8 cellular contexts compared by ENCODE assay signal in the genomic region with DNA sequence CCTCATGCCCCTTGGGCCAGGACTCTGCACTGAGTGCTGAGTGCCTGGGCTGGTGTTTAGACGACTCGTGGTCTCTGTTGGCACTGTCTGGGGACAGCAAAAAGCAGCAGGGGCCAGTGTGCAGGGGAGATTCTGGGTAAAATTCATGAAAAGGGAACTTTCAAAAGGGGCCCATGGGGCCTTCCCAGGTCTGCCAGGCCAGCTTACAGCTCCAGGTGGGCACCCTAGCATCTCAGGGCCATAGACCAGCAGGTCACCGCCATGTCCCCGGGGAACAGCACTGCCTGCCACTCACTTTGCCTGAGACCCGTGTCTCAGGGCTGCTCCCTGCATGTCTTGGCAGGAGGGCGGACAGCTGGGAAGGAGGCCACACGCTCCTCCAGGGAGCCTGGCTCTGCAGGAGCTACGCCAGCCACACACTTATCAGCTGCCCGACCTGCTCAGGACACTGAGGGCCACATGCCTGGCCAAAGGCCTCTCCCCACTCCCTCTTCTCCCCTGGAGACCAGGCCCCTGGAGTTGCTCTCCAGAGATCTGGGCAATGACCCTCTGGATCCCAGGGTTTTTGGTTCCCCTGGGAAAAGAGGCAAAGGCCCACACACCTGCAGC. TPM values are rescaled to one million over a fixed set of nuclear protein-coding genes. Genes with fewer than 3 reads are reported as not detected.
DNase-seq lines count a peak whose midpoint lies in the region; ATAC-seq, FAIRE-seq and TF ChIP-seq lines count a peak whose summit lies in the region.

No MANE protein-coding gene starts in this region.

- TF ChIP-seq POLR2A in testis (IDR thresholded peaks at IDR 0.05), result no peak

- H3K4me3 ChIP-seq in kidney (ENCODE audit: low read length in 2 of 2) (peak overlapping the region; percentile 9 to 27), testis (no peak overlapping the region)

- POLR2A ChIA-PET in activated CD4-positive, alpha-beta T cell treated with anti-CD3 and anti-CD28 coated beads for 36 hours (lab: Charles Lee), result interaction anchor here (0.6 to 1.2 kb wide), 4 partner anchors 13 to 433 kb away, joined by 3 to 6 read pairs (median 4); partner anchors contain the start of gene DCXR
- POLR2A ChIA-PET in activated CD8-positive, alpha-beta T cell treated with anti-CD3 and anti-CD28 coated beads, Interleukin-2, amount 10 ng/mL, durations not matched to agents 7 days and 5 days (lab: Charles Lee), result interaction anchor here (0.9 to 1.3 kb wide), 4 partner anchors 8 to 94 kb away, joined by 3 to 7 read pairs (median 5); partner anchors contain the start of gene FASN

- ATAC-seq in activated CD4-positive, alpha-beta T cell treated with anti-CD3 and anti-CD28 coated beads for 36 hours, result no peak
- no peak for ATAC-seq in activated CD8-positive, alpha-beta T cell treated with anti-CD3 and anti-CD28 coated beads, Interleukin-2, amount 10 ng/mL, durations not matched to agents 7 days and 5 days

- no peak for DNase-seq in activated CD4-positive, alpha-beta T cell treated with anti-CD3 and anti-CD28 coated beads for 36 hours
- DNase-seq in activated CD4-positive, alpha-beta T cell treated with anti-CD3 and anti-CD28 coated beads, Interleukin-2, amount 50 U/mL, for 1 hour, result no peak
- no peak for DNase-seq in activated CD8-positive, alpha-beta T cell treated with anti-CD3 and anti-CD28 coated beads, Interleukin-2, amount 10 ng/mL, durations not matched to agents 7 days and 5 days
- DNase-seq in kidney, result no peak
- DNase-seq in testis, result peak; percentile 52
- DNase-seq in kidney tubule cell (ENCODE audit: low spot score), result no peak
- DNase-seq in HPDE6-E6E7 (ENCODE audit: extremely low spot score), result no peak
- DNase-seq in stimulated activated CD4-positive, alpha-beta T cell treated with anti-CD3 and anti-CD28 coated beads, Interleukin-15, amount 100 ng/mL, for 24 hours, result no peak

- 51 to 62% methylated on average over 5 to 9 of the region's 9 CpGs for WGBS in testis, 2 donors

- peaks cover 7% of the 10 kb centered on the region for H3K36me3 Mint-ChIP-seq in activated CD4-positive, alpha-beta T cell treated with anti-CD3 and anti-CD28 coated beads for 36 hours (ENCODE audit: low read depth)
- no peaks in the 10 kb centered on the region for H3K36me3 Mint-ChIP-seq in activated CD8-positive, alpha-beta T cell treated with anti-CD3 and anti-CD28 coated beads, Interleukin-2, amount 10 ng/mL, durations not matched to agents 7 days and 5 days (ENCODE audit: low read depth)

- H3K27ac Mint-ChIP-seq in activated CD4-positive, alpha-beta T cell treated with anti-CD3 and anti-CD28 coated beads for 36 hours, result peak overlapping the region; percentile 96
- H3K27ac Mint-ChIP-seq in activated CD8-positive, alpha-beta T cell treated with anti-CD3 and anti-CD28 coated beads, Interleukin-2, amount 10 ng/mL, durations not matched to agents 7 days and 5 days, result peak overlapping the region; percentile 96

- CTCF ChIA-PET in activated CD4-positive, alpha-beta T cell treated with anti-CD3 and anti-CD28 coated beads for 36 hours (lab: Charles Lee), result interaction anchor here (0.7 to 2.1 kb wide), 5 partner anchors 20 to 255 kb away, joined by 3 to 8 read pairs (median 3); no protein-coding TSS in a partner anchor
- CTCF ChIA-PET in activated CD8-positive, alpha-beta T cell treated with anti-CD3 and anti-CD28 coated beads, Interleukin-2, amount 10 ng/mL, durations not matched to agents 7 days and 5 days (lab: Charles Lee), result interaction anchor here (0.7 to 2.8 kb wide), 14 partner anchors 8 to 91 kb away, joined by 3 to 19 read pairs (median 5); partner anchors contain the start of genes DCXR and FASN

- TF ChIP-seq CTCF in kidney (IDR thresholded peaks at IDR 0.05; ENCODE audit: borderline replicate concordance, extremely low read depth, insufficient read depth), result no peak
- no peak for TF ChIP-seq CTCF in testis (IDR thresholded peaks at IDR 0.05)

- no peak for FAIRE-seq in kidney (lab: Jason Lieb, UNC)

- H3K9me3 ChIP-seq in kidney (ENCODE audit: control insufficient read depth in 1 of 2, low read length in 2 of 2) (no peaks in the 10 kb centered on the region), testis (no peaks in the 10 kb centered on the region)

- H3K9ac ChIP-seq in kidney (ENCODE audit: low read length in 2 of 2), result peak overlapping the region in 1 of 2 donors; percentile 51

- no peaks in the 10 kb centered on the region for H3K27me3 Mint-ChIP-seq in activated CD4-positive, alpha-beta T cell treated with anti-CD3 and anti-CD28 coated beads for 36 hours
- no peaks in the 10 kb centered on the region for H3K27me3 Mint-ChIP-seq in activated CD8-positive, alpha-beta T cell treated with anti-CD3 and anti-CD28 coated beads, Interleukin-2, amount 10 ng/mL, durations not matched to agents 7 days and 5 days (ENCODE audit: low read depth)

- peaks cover 43% of the 10 kb centered on the region for H3K4me1 Mint-ChIP-seq in activated CD4-positive, alpha-beta T cell treated with anti-CD3 and anti-CD28 coated beads for 36 hours
- peaks cover 45% of the 10 kb centered on the region for H3K4me1 Mint-ChIP-seq in activated CD8-positive, alpha-beta T cell treated with anti-CD3 and anti-CD28 coated beads, Interleukin-2, amount 10 ng/mL, durations not matched to agents 7 days and 5 days (ENCODE audit: low read depth)

- peak overlapping the region; percentile 84 for H3K4me3 Mint-ChIP-seq in activated CD4-positive, alpha-beta T cell treated with anti-CD3 and anti-CD28 coated beads for 36 hours
- H3K4me3 Mint-ChIP-seq in activated CD8-positive, alpha-beta T cell treated with anti-CD3 and anti-CD28 coated beads, Interleukin-2, amount 10 ng/mL, durations not matched to agents 7 days and 5 days, result peak overlapping the region; percentile 86

- peak overlapping the region; percentile 41 to 65 for H3K27ac ChIP-seq in kidney (ENCODE audit: low read depth in 2 of 2, low read length in 2 of 2)
- H3K27ac ChIP-seq in testis, result peak overlapping the region; percentile 29 to 70

- H3K27me3 ChIP-seq in testis, result no peaks in the 10 kb centered on the region

- peaks cover 0 to 2% of the 10 kb centered on the region in 2 donors for H3K36me3 ChIP-seq in kidney (ENCODE audit: control insufficient read depth in 1 of 2, insufficient read depth in 2 of 2, low read length in 2 of 2)
- H3K36me3 ChIP-seq in testis (ENCODE audit: low read depth, missing control alignments), result no peaks in the 10 kb centered on the region

- H3K4me1 ChIP-seq in kidney (ENCODE audit: control insufficient read depth in 1 of 2, insufficient read depth in 1 of 2, low read depth in 1 of 2, low read length in 2 of 2) (peaks cover 21 to 35% of the 10 kb centered on the region in 2 donors), testis (peaks cover 27% of the 10 kb centered on the region)

- H3K9me3 Mint-ChIP-seq in activated CD4-positive, alpha-beta T cell treated with anti-CD3 and anti-CD28 coated beads for 36 hours (ENCODE audit: low read depth), result no peaks in the 10 kb centered on the region
- no peaks in the 10 kb centered on the region for H3K9me3 Mint-ChIP-seq in activated CD8-positive, alpha-beta T cell treated with anti-CD3 and anti-CD28 coated beads, Interleukin-2, amount 10 ng/mL, durations not matched to agents 7 days and 5 days (ENCODE audit: insufficient read depth)

- intact Hi-C loops in activated CD4-positive, alpha-beta T cell treated with anti-CD3 and anti-CD28 coated beads for 36 hours (cut with DNase I, micrococcal nuclease), result loop anchor here in 1 of 2 experiments (5.0 kb wide), 2 partner anchors 46 to 96 kb away; no protein-coding TSS in a partner anchor
- intact Hi-C loops in kidney (cut with DNase I) (no loop called here), testis (cut with DNase I; ENCODE audit: low total_unique reads) (no loop called here)

RNA-seq across cellular contexts. Expression of gene FASN, which starts 8.8 kb away (rescaled TPM):
- total RNA-seq in activated CD4-positive, alpha-beta T cell treated with anti-CD3 and anti-CD28 coated beads for 36 hours, result 100 to 1,000 TPM; 239 to 259 TPM
- 100 to 1,000 TPM; 255 to 261 TPM for total RNA-seq in activated CD8-positive, alpha-beta T cell treated with anti-CD3 and anti-CD28 coated beads, Interleukin-2, amount 10 ng/mL, durations not matched to agents 7 days and 5 days
- 43.3 TPM for total RNA-seq in kidney
- polyA plus RNA-seq in kidney (ENCODE audit: insufficient read depth, low read depth, low replicate concordance), result 13.6 TPM
- 10 to 100 TPM; 76.2 to 93.0 TPM for total RNA-seq in testis
- 47.6 TPM for polyA plus RNA-seq in testis (ENCODE audit: insufficient read depth, low read depth, low replicate concordance)

RNA-seq across cellular contexts. Expression of gene DUS1L, which starts 41.2 kb away (rescaled TPM):
- total RNA-seq in activated CD4-positive, alpha-beta T cell treated with anti-CD3 and anti-CD28 coated beads for 36 hours, result 100 to 1,000 TPM; 119 to 124 TPM
- total RNA-seq in activated CD8-positive, alpha-beta T cell treated with anti-CD3 and anti-CD28 coated beads, Interleukin-2, amount 10 ng/mL, durations not matched to agents 7 days and 5 days, result 100 to 1,000 TPM; 126 to 127 TPM
- total RNA-seq in kidney (84.8 TPM), testis (100 to 1,000 TPM; 117 to 132 TPM)
- polyA plus RNA-seq in kidney (ENCODE audit: insufficient read depth, low read depth, low replicate concordance) (102 TPM), testis (ENCODE audit: insufficient read depth, low read depth, low replicate concordance) (127 TPM)

RNA-seq across cellular contexts. Expression of gene GPS1, which starts 55.1 kb away (rescaled TPM):
- 10 to 100 TPM; 69.0 to 73.5 TPM for total RNA-seq in activated CD4-positive, alpha-beta T cell treated with anti-CD3 and anti-CD28 coated beads for 36 hours
- total RNA-seq in activated CD8-positive, alpha-beta T cell treated with anti-CD3 and anti-CD28 coated beads, Interleukin-2, amount 10 ng/mL, durations not matched to agents 7 days and 5 days, result 100 to 1,000 TPM in 1 of 2 experiments, 10 to 100 TPM in 1; 97.6 to 104 TPM
- total RNA-seq in kidney, result 99.3 TPM
- 149 TPM for polyA plus RNA-seq in kidney (ENCODE audit: insufficient read depth, low read depth, low replicate concordance)
- total RNA-seq in testis, result 100 to 1,000 TPM; 170 to 190 TPM
- 178 TPM for polyA plus RNA-seq in testis (ENCODE audit: insufficient read depth, low read depth, low replicate concordance)

RNA-seq across cellular contexts. Expression of gene RFNG, which starts 55.2 kb away (rescaled TPM):
- 10 to 100 TPM; 16.9 to 17.5 TPM for total RNA-seq in activated CD4-positive, alpha-beta T cell treated with anti-CD3 and anti-CD28 coated beads for 36 hours
- 10 to 100 TPM; 19.4 to 20.8 TPM for total RNA-seq in activated CD8-positive, alpha-beta T cell treated with anti-CD3 and anti-CD28 coated beads, Interleukin-2, amount 10 ng/mL, durations not matched to agents 7 days and 5 days
- total RNA-seq in kidney (29.8 TPM), testis (100 to 1,000 TPM in 1 of 2 donors, 10 to 100 TPM in 1; 73.3 to 102 TPM)
- polyA plus RNA-seq in kidney (ENCODE audit: insufficient read depth, low read depth, low replicate concordance) (47.3 TPM), testis (ENCODE audit: insufficient read depth, low read depth, low replicate concordance) (50.5 TPM)

Comparison
In these comparisons a context has a peak if more than half of its experiments do, and no peak if none do; other contexts are left out.
1. H3K4me3 ChIP-seq: peak in kidney (2 of 2); none in testis (0 of 2).